Comparison of ENCODE assay signal across 1 cellular context in genomic region chr14:23551266-23552028, GRCh38.
TF ChIP-seq lines count a peak whose summit lies in the region.

Gene ZFHX2, minus strand, starts transcription at chr14:23551765. Its CDS starts 16,440 bp downstream, at chr14:23535325.

TF ChIP-seq in HepG2, 621 proteins besides CTCF, POLR2A, EP300 and RAD21 (continued from another document and continues in another):
- TF ChIP-seq ZBTB4 (CRISPR knock-in tag; IDR thresholded peaks at IDR 0.05; ENCODE audit: borderline replicate concordance) (peak; percentile 49; the same call in 1 of the 2 replicates), SP4 (CRISPR knock-in tag; IDR thresholded peaks at IDR 0.05) (peak; percentile 74), ZNF550 (CRISPR knock-in tag; IDR thresholded peaks at IDR 0.05; ENCODE audit: borderline replicate concordance) (peak; percentile 70; the same call in 1 of the 2 replicates), ZNF468 (CRISPR knock-in tag; IDR thresholded peaks at IDR 0.05) (no peak), CHD4 (IDR thresholded peaks at IDR 0.05; ENCODE audit: borderline replicate concordance, low read length) (no peak; the same call in 1 of the 2 replicates), ZNF543 (CRISPR knock-in tag; IDR thresholded peaks at IDR 0.05) (peak; percentile 91), PBX2 (CRISPR knock-in tag; IDR thresholded peaks at IDR 0.05) (no peak), ZNF569 (CRISPR knock-in tag; IDR thresholded peaks at IDR 0.05; ENCODE audit: borderline replicate concordance) (no peak), RCOR2 (CRISPR knock-in tag; IDR thresholded peaks at IDR 0.05) (peak; percentile 55), PRPF4 (IDR thresholded peaks at IDR 0.05; ENCODE audit: low read depth, low read length, poor library complexity, severe bottlenecking) (peak; percentile 12), KLF16 (CRISPR knock-in tag; IDR thresholded peaks at IDR 0.05) (peak in 1 of 2 experiments; percentile 72; a peak in 2 of 4 replicates), SSRP1 (CRISPR knock-in tag; IDR thresholded peaks at IDR 0.05) (no peak), ZC3H13 (CRISPR knock-in tag; IDR thresholded peaks at IDR 0.05) (no peak), ZNF749 (CRISPR knock-in tag; IDR thresholded peaks at IDR 0.05; ENCODE audit: borderline replicate concordance) (no peak), AKNA (CRISPR knock-in tag; IDR thresholded peaks at IDR 0.05; ENCODE audit: borderline replicate concordance) (no peak), ZNF646 (CRISPR knock-in tag; IDR thresholded peaks at IDR 0.05) (no peak), GTF2F1 (IDR thresholded peaks at IDR 0.05; ENCODE audit: low read length) (no peak), ZNF530 (CRISPR knock-in tag; IDR thresholded peaks at IDR 0.05; ENCODE audit: low read depth) (no peak), KLF6 (CRISPR knock-in tag; IDR thresholded peaks at IDR 0.05) (peak; percentile 88), GMEB1 (CRISPR knock-in tag; IDR thresholded peaks at IDR 0.05; ENCODE audit: borderline replicate concordance) (peak; percentile 80), ZSCAN22 (CRISPR knock-in tag; IDR thresholded peaks at IDR 0.05) (no peak), LRRFIP1 (CRISPR knock-in tag; conservative IDR thresholded peaks at IDR 0.05) (no peak), CC2D1A (CRISPR knock-in tag; IDR thresholded peaks at IDR 0.05) (peak; percentile 88; the same call in 1 of the 2 replicates), YY1 (IDR thresholded peaks at IDR 0.05; ENCODE audit: insufficient read depth, insufficient replicate concordance, low read depth, low read length) (peak; percentile 88), ZNF207 (IDR thresholded peaks at IDR 0.05; ENCODE audit: borderline replicate concordance) (no peak), POLR2AphosphoS5 (IDR thresholded peaks at IDR 0.05; ENCODE audit: low read depth, low read length) (peak; percentile 84), KAT2B (IDR thresholded peaks at IDR 0.05; ENCODE audit: borderline replicate concordance, low read depth, low read length) (peak; percentile 87), EZH2 (conservative IDR thresholded peaks at IDR 0.05; ENCODE audit: low read depth, low read length) (no peak), ZNF558 (CRISPR knock-in tag; IDR thresholded peaks at IDR 0.05; ENCODE audit: borderline replicate concordance) (no peak), ZNF280D (CRISPR knock-in tag; IDR thresholded peaks at IDR 0.05) (peak; percentile 95), AKAP8 (CRISPR knock-in tag; IDR thresholded peaks at IDR 0.05) (peak; percentile 78; the same call in 1 of the 2 replicates), NR1H2 (CRISPR knock-in tag; IDR thresholded peaks at IDR 0.05; ENCODE audit: borderline replicate concordance, low read depth) (no peak), ZNF652 (CRISPR knock-in tag; IDR thresholded peaks at IDR 0.05; ENCODE audit: borderline replicate concordance, low read depth) (no peak), ZNF746 (CRISPR knock-in tag; IDR thresholded peaks at IDR 0.05) (peak; percentile 98), ZNF331 (CRISPR knock-in tag; IDR thresholded peaks at IDR 0.05) (peak; percentile 69)
